Comparison of ENCODE assay signal across 6 cellular contexts in the genomic region with DNA sequence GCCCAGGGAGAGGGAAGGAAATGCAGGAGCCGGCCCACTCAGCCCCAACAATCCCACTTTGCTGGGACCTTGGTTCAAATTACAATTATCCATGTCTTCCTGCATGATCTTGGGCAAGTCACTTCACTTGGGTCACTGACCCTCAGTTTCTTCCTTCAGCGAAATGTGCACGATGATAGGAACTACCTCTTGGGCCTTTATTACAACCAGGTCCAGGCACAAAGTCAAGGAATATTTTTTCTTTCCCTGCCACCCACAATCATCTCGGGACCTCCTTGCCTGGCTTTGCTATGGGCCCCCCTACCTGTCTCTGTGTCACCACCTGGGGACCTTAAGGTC. TPM values are rescaled to one million over a fixed set of nuclear protein-coding genes. Genes with fewer than 3 reads are reported as not detected.
A peak's percentile ranks its signal among the peaks of the same experiment; 100 is the strongest.
DNase-seq lines count a peak whose midpoint lies in the region; ATAC-seq and TF ChIP-seq lines count a peak whose summit lies in the region.

No MANE protein-coding gene starts in this region.

- H3K27me3 Mint-ChIP-seq in CD4-positive, alpha-beta T cell = peaks cover 35% of the 10 kb centered on the region
- peaks cover 12% of the 10 kb centered on the region for H3K27me3 Mint-ChIP-seq in activated naive CD8-positive, alpha-beta T cell treated with anti-CD3 and anti-CD28 coated beads, Interleukin-2, amount 10 ng/mL, durations not matched to agents 7 days and 5 days

- H3K9ac ChIP-seq in mucosa of stomach (ENCODE audit: low read length) = peak overlapping the region; percentile 34

- intact Hi-C loops in CD4-positive, alpha-beta T cell (cut with DNase I, micrococcal nuclease) = no loop called here

- H3K4me1 Mint-ChIP-seq in CD4-positive, alpha-beta T cell (ENCODE audit: low read depth) = peaks cover 14% of the 10 kb centered on the region
- peaks cover 14% of the 10 kb centered on the region for H3K4me1 Mint-ChIP-seq in activated naive CD8-positive, alpha-beta T cell treated with anti-CD3 and anti-CD28 coated beads, Interleukin-2, amount 10 ng/mL, durations not matched to agents 7 days and 5 days

- no peak overlapping the region for H3K27ac Mint-ChIP-seq in CD4-positive, alpha-beta T cell
- H3K27ac Mint-ChIP-seq in activated naive CD8-positive, alpha-beta T cell treated with anti-CD3 and anti-CD28 coated beads, Interleukin-2, amount 10 ng/mL, durations not matched to agents 7 days and 5 days = no peak overlapping the region

- H3K4me3 ChIP-seq in mucosa of stomach (ENCODE audit: low read length) = no peak overlapping the region

- no peaks in the 10 kb centered on the region for H3K9me3 ChIP-seq in CD4-positive, alpha-beta T cell (ENCODE audit: control insufficient read depth, low read length)
- no peaks in the 10 kb centered on the region for H3K9me3 ChIP-seq in mucosa of stomach (ENCODE audit: control insufficient read depth, low read length)

- peaks cover 24% of the 10 kb centered on the region for H3K4me1 ChIP-seq in mucosa of stomach (ENCODE audit: control insufficient read depth, insufficient read depth, low read length)

- POLR2A ChIA-PET in CD4-positive, alpha-beta T cell (lab: Charles Lee) = interaction anchor here (1.3 kb wide), 1 partner anchor 31 kb away, joined by 4 read pairs; the partner anchor contains the start of gene ZSWIM1
- POLR2A ChIA-PET in activated naive CD8-positive, alpha-beta T cell treated with anti-CD3 and anti-CD28 coated beads, Interleukin-2, amount 10 ng/mL, durations not matched to agents 7 days and 5 days (lab: Charles Lee) = interaction anchor here (0.5 to 0.6 kb wide), 2 partner anchors 22 to 28 kb away, joined by 3 to 5 read pairs; partner anchors contain the start of gene PCIF1

- no peaks in the 10 kb centered on the region for H3K36me3 Mint-ChIP-seq in CD4-positive, alpha-beta T cell (ENCODE audit: low read depth)
- H3K36me3 Mint-ChIP-seq in activated naive CD8-positive, alpha-beta T cell treated with anti-CD3 and anti-CD28 coated beads, Interleukin-2, amount 10 ng/mL, durations not matched to agents 7 days and 5 days = no peaks in the 10 kb centered on the region

- no peaks in the 10 kb centered on the region for H3K9me3 Mint-ChIP-seq in CD4-positive, alpha-beta T cell
- no peaks in the 10 kb centered on the region for H3K9me3 Mint-ChIP-seq in activated naive CD8-positive, alpha-beta T cell treated with anti-CD3 and anti-CD28 coated beads, Interleukin-2, amount 10 ng/mL, durations not matched to agents 7 days and 5 days

- no peak overlapping the region for H3K27ac ChIP-seq in CD4-positive, alpha-beta T cell (ENCODE audit: low read depth, low read length)

- H3K4me3 Mint-ChIP-seq in CD4-positive, alpha-beta T cell = peak overlapping the region; percentile 65
- H3K4me3 Mint-ChIP-seq in activated naive CD8-positive, alpha-beta T cell treated with anti-CD3 and anti-CD28 coated beads, Interleukin-2, amount 10 ng/mL, durations not matched to agents 7 days and 5 days = peak overlapping the region; percentile 39

- ATAC-seq in CD4-positive, alpha-beta T cell (ENCODE audit: poor library complexity) = no peak
- ATAC-seq in activated naive CD8-positive, alpha-beta T cell treated with anti-CD3 and anti-CD28 coated beads, Interleukin-2, amount 10 ng/mL, durations not matched to agents 7 days and 5 days (ENCODE audit: low read depth) = no peak
- no peak for ATAC-seq in GM18907 (IDR thresholded peaks at IDR 0.05; ENCODE audit: unreplicated experiment)

- no peaks in the 10 kb centered on the region for H3K36me3 ChIP-seq in mucosa of stomach (ENCODE audit: control insufficient read depth, insufficient read depth, low read length)

- CTCF ChIA-PET in CD4-positive, alpha-beta T cell (lab: Charles Lee) = no interaction called here

- DNase-seq in CD4-positive, alpha-beta T cell = no peak
- no peak for DNase-seq in activated naive CD8-positive, alpha-beta T cell treated with anti-CD3 and anti-CD28 coated beads, Interleukin-2, amount 10 ng/mL, durations not matched to agents 7 days and 5 days
- DNase-seq in AG08396 (ENCODE audit: low spot score) = no peak
- DNase-seq in activated CD8-positive, alpha-beta memory T cell treated with anti-CD3 and anti-CD28 coated beads, Interleukin-2, amount 50 U/mL, for 4 hours = no peak

- no peak for TF ChIP-seq CTCF in CD4-positive, alpha-beta T cell (IDR thresholded peaks at IDR 0.05)

- H3K27me3 ChIP-seq in CD4-positive, alpha-beta T cell (ENCODE audit: control insufficient read depth, insufficient read depth, low read length) = peaks cover 26% of the 10 kb centered on the region
- H3K27me3 ChIP-seq in mucosa of stomach (ENCODE audit: control insufficient read depth, insufficient read depth, low read length) = no peaks in the 10 kb centered on the region

RNA-seq across cellular contexts. Expression of gene PLTP, which starts 0.4 kb away (rescaled TPM):
- not detected for total RNA-seq in CD4-positive, alpha-beta T cell
- total RNA-seq in activated naive CD8-positive, alpha-beta T cell treated with anti-CD3 and anti-CD28 coated beads, Interleukin-2, amount 10 ng/mL, durations not matched to agents 7 days and 5 days = 1 to 10 TPM; 2.2 to 2.9 TPM

RNA-seq across cellular contexts. Expression of gene CTSA, which starts 21.2 kb away (rescaled TPM):
- 10 to 100 TPM; 40.3 to 42.6 TPM for total RNA-seq in CD4-positive, alpha-beta T cell
- 10 to 100 TPM; 76.9 to 83.4 TPM for total RNA-seq in activated naive CD8-positive, alpha-beta T cell treated with anti-CD3 and anti-CD28 coated beads, Interleukin-2, amount 10 ng/mL, durations not matched to agents 7 days and 5 days

RNA-seq across cellular contexts. Expression of gene NEURL2, which starts 21.3 kb away (rescaled TPM):
- total RNA-seq in CD4-positive, alpha-beta T cell = 1 to 10 TPM; 1.5 to 2.5 TPM
- 1 to 10 TPM; 3.9 to 5.3 TPM for total RNA-seq in activated naive CD8-positive, alpha-beta T cell treated with anti-CD3 and anti-CD28 coated beads, Interleukin-2, amount 10 ng/mL, durations not matched to agents 7 days and 5 days

RNA-seq across cellular contexts. Expression of gene PCIF1, which starts 22.2 kb away (rescaled TPM):
- 100 to 1,000 TPM; 100 TPM for total RNA-seq in CD4-positive, alpha-beta T cell
- 10 to 100 TPM; 54.5 to 58.3 TPM for total RNA-seq in activated naive CD8-positive, alpha-beta T cell treated with anti-CD3 and anti-CD28 coated beads, Interleukin-2, amount 10 ng/mL, durations not matched to agents 7 days and 5 days

RNA-seq across cellular contexts. Expression of gene SPATA25, which starts 24.9 kb away (rescaled TPM):
- total RNA-seq in CD4-positive, alpha-beta T cell = 1 to 10 TPM in 1 of 2 experiments, under 1 TPM in 1; 0.49 to 1.3 TPM
- 1 to 10 TPM; 1.7 to 2.0 TPM for total RNA-seq in activated naive CD8-positive, alpha-beta T cell treated with anti-CD3 and anti-CD28 coated beads, Interleukin-2, amount 10 ng/mL, durations not matched to agents 7 days and 5 days
